Comparison of ENCODE assay signal across 15 cellular contexts in genomic region chr4:148735432-148736155, GRCh38.
DNase-seq lines count a peak whose midpoint lies in the region; ATAC-seq and TF ChIP-seq lines count a peak whose summit lies in the region.
"Had no signal": no experiment of that assay in that cellular context is flagged by ENCODE, and none has a peak within 500 bp of the region (broad histone marks: within the 10 kb centered on the region; RNA-seq: fewer than 3 reads in every experiment).

No MANE protein-coding gene starts in this region.

- H3K4me1 Mint-ChIP-seq in CD14-positive monocyte (no peaks in the 10 kb centered on the region), neural progenitor cell (no peaks in the 10 kb centered on the region)
- H3K4me1 Mint-ChIP-seq: immature natural killer cell had no signal

- H3K4me1 ChIP-seq in suprapubic skin, result no peaks in the 10 kb centered on the region
- no peaks in the 10 kb centered on the region for H3K4me1 ChIP-seq in osteoblast (ENCODE audit: insufficient read depth, low read length)
- no peaks in the 10 kb centered on the region for H3K4me1 ChIP-seq in neural progenitor cell
- H3K4me1 ChIP-seq: BE2C, psoas muscle had no signal

- CTCF ChIA-PET in GM10248 (lab: Yijun Ruan, JAX), result interaction anchor here (1.2 kb wide), 1 partner anchor 14 kb away, joined by 3 read pairs; no protein-coding TSS in a partner anchor

- H3K36me3 ChIP-seq in suprapubic skin (no peaks in the 10 kb centered on the region), osteoblast (ENCODE audit: insufficient read depth, low read length) (no peaks in the 10 kb centered on the region), neural progenitor cell (no peaks in the 10 kb centered on the region)
- H3K36me3 ChIP-seq: BE2C had no signal

- intact Hi-C loops in CD14-positive monocyte (cut with micrococcal nuclease), result no loop called here

- H3K4me2 ChIP-seq in osteoblast (ENCODE audit: insufficient read depth, low read length) (no peak overlapping the region), neural progenitor cell (no peak overlapping the region)

- no peak for TF ChIP-seq POLR2A in suprapubic skin (IDR thresholded peaks at IDR 0.05)

- H3K9me3 ChIP-seq in suprapubic skin (no peaks in the 10 kb centered on the region), osteoblast (ENCODE audit: low read depth, low read length) (no peaks in the 10 kb centered on the region), neural progenitor cell (ENCODE audit: low read depth) (no peaks in the 10 kb centered on the region)
- H3K9me3 ChIP-seq: BE2C, psoas muscle had no signal

- peak; percentile 85 for ATAC-seq in GM18519 (IDR thresholded peaks at IDR 0.05; ENCODE audit: low FRiP score, unreplicated experiment)
- ATAC-seq in HG02759 (IDR thresholded peaks at IDR 0.05; ENCODE audit: unreplicated experiment), result peak; percentile 60
- ATAC-seq: psoas muscle had no signal

- no peak overlapping the region for H3K9ac ChIP-seq in neural progenitor cell

- peaks cover 0 to 12% (median 1%) of the 10 kb centered on the region in 7 donors for H3K9me3 Mint-ChIP-seq in CD14-positive monocyte
- H3K9me3 Mint-ChIP-seq in neural progenitor cell, result no peaks in the 10 kb centered on the region

- H3K27me3 Mint-ChIP-seq in CD14-positive monocyte (ENCODE audit: low read depth in 3 of 3) (no peaks in the 10 kb centered on the region), neural progenitor cell (ENCODE audit: insufficient read depth, low read depth) (no peaks in the 10 kb centered on the region)

- no peak overlapping the region for H3K27ac Mint-ChIP-seq in CD14-positive monocyte
- H3K27ac Mint-ChIP-seq in neural progenitor cell, result no peak overlapping the region
- H3K27ac Mint-ChIP-seq: immature natural killer cell had no signal

- POLR2A ChIA-PET in GM10248 (lab: Yijun Ruan, JAX), result no interaction called here

- WGBS in suprapubic skin, result 91% methylated on average over 5 of the region's 5 CpGs

- H3F3A ChIP-seq in neural progenitor cell (ENCODE audit: low read depth), result no peaks in the 10 kb centered on the region

- H4K20me1 ChIP-seq in osteoblast (ENCODE audit: insufficient read depth, low read length) (no peaks in the 10 kb centered on the region), neural progenitor cell (ENCODE audit: low read depth) (no peaks in the 10 kb centered on the region)

- H3K36me3 Mint-ChIP-seq in CD14-positive monocyte (no peaks in the 10 kb centered on the region), neural progenitor cell (no peaks in the 10 kb centered on the region)
- H3K36me3 Mint-ChIP-seq: immature natural killer cell had no signal

- TF ChIP-seq EP300 in suprapubic skin (IDR thresholded peaks at IDR 0.05), result no peak

- H3K27me3 ChIP-seq in suprapubic skin (no peaks in the 10 kb centered on the region), osteoblast (ENCODE audit: insufficient read depth, low read length) (no peaks in the 10 kb centered on the region), neural progenitor cell (no peaks in the 10 kb centered on the region)
- H3K27me3 ChIP-seq: BE2C had no signal

- H3K27ac ChIP-seq in suprapubic skin (no peak overlapping the region), osteoblast (ENCODE audit: low read depth, low read length) (no peak overlapping the region), neural progenitor cell (no peak overlapping the region)
- H3K27ac ChIP-seq: psoas muscle had no signal

- H3K79me2 ChIP-seq in osteoblast (ENCODE audit: insufficient read depth, low read length), result no peaks in the 10 kb centered on the region
- H3K79me2 ChIP-seq in neural progenitor cell (ENCODE audit: low read depth), result no peaks in the 10 kb centered on the region

- DNase-seq in GM10248 (ENCODE audit: extremely low spot score) (peak; percentile 8), NCI-H226 (peak; percentile 4), suprapubic skin (ENCODE audit: low spot score in 2 of 2) (no peak), osteoblast (ENCODE audit: insufficient read length, low spot score, missing footprints) (no peak), CD14-positive monocyte (ENCODE audit: low spot score) (no peak), neural progenitor cell (ENCODE audit: low spot score) (no peak)
- DNase-seq: BE2C, DMS79 treated with DMSO at 0.1 percent for 48 hours, foreskin fibroblast, immature natural killer cell, NCI-H1436, psoas muscle, RPMI8226 had no signal

- H3K4me3 Mint-ChIP-seq in CD14-positive monocyte, result no peak overlapping the region
- H3K4me3 Mint-ChIP-seq in neural progenitor cell, result no peak overlapping the region
- H3K4me3 Mint-ChIP-seq: immature natural killer cell had no signal

- H2AFZ ChIP-seq in osteoblast (ENCODE audit: low read length) (no peak overlapping the region), neural progenitor cell (replicated peaks) (no peak overlapping the region)

- H3K4me3 ChIP-seq in suprapubic skin (no peak overlapping the region), osteoblast (ENCODE audit: insufficient read depth, low read length) (no peak overlapping the region), neural progenitor cell (no peak overlapping the region)
- H3K4me3 ChIP-seq: psoas muscle had no signal

- TF ChIP-seq CTCF in GM10248 (IDR thresholded peaks at IDR 0.05; ENCODE audit: control extremely low read depth, extremely low read depth, low read depth, missing control alignments) (no peak), suprapubic skin (IDR thresholded peaks at IDR 0.05) (no peak), osteoblast (IDR thresholded peaks at IDR 0.05; ENCODE audit: extremely low read depth, low read depth, low read length) (no peak), CD14-positive monocyte (IDR thresholded peaks at IDR 0.05) (no peak), neural progenitor cell (IDR thresholded peaks at IDR 0.05) (no peak)

Comparison
In these comparisons a context has a peak if more than half of its experiments do, and no peak if none do; other contexts are left out.
1. DNase-seq: peak in GM10248 (single experiment) and NCI-H226 (single experiment); none in suprapubic skin (0 of 2), osteoblast (single experiment), CD14-positive monocyte (single experiment) and neural progenitor cell (single experiment).